In genomic region chr9:128901822-128902221, GRCh38 we compare ENCODE assay signal across 11 cellular contexts. TPM values are rescaled to one million over a fixed set of nuclear protein-coding genes. Genes with fewer than 3 reads are reported as not detected.
A peak's percentile ranks its signal among the peaks of the same experiment; 100 is the strongest.
DNase-seq lines count a peak whose midpoint lies in the region; ATAC-seq and TF ChIP-seq lines count a peak whose summit lies in the region.
"Had no signal": no experiment of that assay in that cellular context is flagged by ENCODE, and none has a peak within 500 bp of the region (broad histone marks: within the 10 kb centered on the region; RNA-seq: fewer than 3 reads in every experiment).

No MANE protein-coding gene starts in this region.

- H3K27me3 Mint-ChIP-seq in activated B cell treated with CpG ODN at 0.5 μM for 24 hours: no peaks in the 10 kb centered on the region

- no peak overlapping the region for H3K9ac ChIP-seq in liver (ENCODE audit: low read depth in 1 of 2, low read length in 2 of 2)

- peak overlapping the region; percentile 64 for H3K4me3 Mint-ChIP-seq in activated B cell treated with CpG ODN at 0.5 μM for 24 hours

- H3K4me3 ChIP-seq in heart left ventricle (peak overlapping the region in 1 of 12 donors; percentile 16), right cardiac atrium (ENCODE audit: low read length) (no peak overlapping the region), liver (ENCODE audit: low read depth in 1 of 3, low read length in 3 of 3) (no peak overlapping the region), vagina (no peak overlapping the region)
- H3K4me3 ChIP-seq: cardiac muscle cell had no signal

- CTCF ChIA-PET in activated B cell treated with CpG ODN at 0.5 μM for 24 hours (lab: Charles Lee): interaction anchor here (0.7 kb wide), 1 partner anchor 141 kb away, joined by 4 read pairs; no protein-coding TSS in a partner anchor

- intact Hi-C loops in heart left ventricle (cut with DNase I) (no loop called here), right cardiac atrium (cut with DNase I) (no loop called here), activated B cell treated with CpG ODN at 0.5 μM for 24 hours (cut with micrococcal nuclease) (loop anchor here (1.0 to 2.0 kb wide), 2 partner anchors 20 to 39 kb away; partner anchors contain the start of gene LRRC8A), vagina (cut with DNase I) (no loop called here)

- DNase-seq in heart left ventricle (no peak), right cardiac atrium (no peak), activated B cell treated with CpG ODN at 0.5 μM for 24 hours (no peak), vagina (ENCODE audit: extremely low spot score in 2 of 2) (no peak), AG08396 (ENCODE audit: low spot score) (no peak), DMS 273 treated with DMSO at 0.1 percent for 48 hours (lab: John Stamatoyannopoulos, UW) (no peak)
- DNase-seq: IMR-90, NCI-H524 had no signal

- H3K9me3 Mint-ChIP-seq in activated B cell treated with CpG ODN at 0.5 μM for 24 hours: no peaks in the 10 kb centered on the region

- POLR2A ChIA-PET in activated B cell treated with CpG ODN at 0.5 μM for 24 hours (lab: Charles Lee): interaction anchor here (0.6 to 1.4 kb wide), 3 partner anchors 8 to 115 kb away, joined by 3 to 4 read pairs (median 4); partner anchors contain the start of gene KYAT1

- H3K27me3 ChIP-seq in heart left ventricle (no peaks in the 10 kb centered on the region), right cardiac atrium (ENCODE audit: control insufficient read depth, insufficient read depth) (no peaks in the 10 kb centered on the region), liver (ENCODE audit: control insufficient read depth in 4 of 4, insufficient read depth in 4 of 4, low read length in 3 of 4) (no peaks in the 10 kb centered on the region), vagina (no peaks in the 10 kb centered on the region)
- H3K27me3 ChIP-seq: cardiac muscle cell had no signal

- WGBS in heart left ventricle, 4 donors: 81 to 95% (median 90%) methylated on average over 4 to 5 of the region's 5 CpGs
- 87% methylated on average over 5 of the region's 5 CpGs for WGBS in right cardiac atrium
- WGBS in liver: 91% methylated on average over 5 of the region's 5 CpGs

- TF ChIP-seq POLR2A in heart left ventricle (IDR thresholded peaks at IDR 0.05): no peak
- TF ChIP-seq POLR2A in vagina (IDR thresholded peaks at IDR 0.05): no peak

- H3K9me3 ChIP-seq in heart left ventricle (no peaks in the 10 kb centered on the region), right cardiac atrium (ENCODE audit: control insufficient read depth, low read length) (no peaks in the 10 kb centered on the region), liver (ENCODE audit: control insufficient read depth in 4 of 4, low read length in 3 of 4) (no peaks in the 10 kb centered on the region), vagina (no peaks in the 10 kb centered on the region)

- H3K4me1 ChIP-seq in heart left ventricle: peaks cover 4 to 70% (median 44%) of the 10 kb centered on the region in 12 donors
- peaks cover 14% of the 10 kb centered on the region for H3K4me1 ChIP-seq in right cardiac atrium (ENCODE audit: control insufficient read depth, insufficient read depth, low read length)
- peaks cover 0 to 14% (median 9%) of the 10 kb centered on the region in 4 donors for H3K4me1 ChIP-seq in liver (ENCODE audit: control insufficient read depth in 4 of 4, insufficient read depth in 4 of 4, low read length in 3 of 4)
- peaks cover 71% of the 10 kb centered on the region for H3K4me1 ChIP-seq in vagina

- H3K27ac ChIP-seq in heart left ventricle (peak overlapping the region; percentile 40 to 79 (median 71)), right cardiac atrium (ENCODE audit: low read length) (no peak overlapping the region), liver (ENCODE audit: low read depth in 1 of 2, low read length in 2 of 2) (peak overlapping the region; percentile 22 to 34), vagina (peak overlapping the region; percentile 94)
- H3K27ac ChIP-seq: cardiac muscle cell had no signal

- TF ChIP-seq CTCF in heart left ventricle (IDR thresholded peaks at IDR 0.05) (no peak), activated B cell treated with CpG ODN at 0.5 μM for 24 hours (IDR thresholded peaks at IDR 0.05) (no peak), liver (IDR thresholded peaks at IDR 0.05; ENCODE audit: low read depth, low read length, missing input control) (no peak), vagina (IDR thresholded peaks at IDR 0.05) (no peak)

- peaks cover 48% of the 10 kb centered on the region for H3K4me1 Mint-ChIP-seq in activated B cell treated with CpG ODN at 0.5 μM for 24 hours

- H3K36me3 ChIP-seq in heart left ventricle: peaks cover 0 to 26% (median 16%) of the 10 kb centered on the region in 9 donors
- H3K36me3 ChIP-seq in liver (ENCODE audit: control insufficient read depth in 4 of 4, insufficient read depth in 3 of 4, low read depth in 1 of 4, low read length in 3 of 4): peaks cover 0 to 13% (median 8%) of the 10 kb centered on the region in 4 donors
- H3K36me3 ChIP-seq in vagina: peaks cover 0 to 14% of the 10 kb centered on the region in 2 donors
- H3K36me3 ChIP-seq: cardiac muscle cell had no signal

- peak overlapping the region; percentile 95 for H3K27ac Mint-ChIP-seq in activated B cell treated with CpG ODN at 0.5 μM for 24 hours

- ATAC-seq in heart left ventricle: no peak
- no peak for ATAC-seq in right cardiac atrium
- ATAC-seq in activated B cell treated with CpG ODN at 0.5 μM for 24 hours (ENCODE audit: low read depth): no peak
- no peak for ATAC-seq in SK-N-SH treated with all-trans-retinoic acid at 6 μM for 48 hours

- H3K36me3 Mint-ChIP-seq in activated B cell treated with CpG ODN at 0.5 μM for 24 hours (ENCODE audit: low read depth): peaks cover 6% of the 10 kb centered on the region

- TF ChIP-seq RAD21 in liver (IDR thresholded peaks at IDR 0.05): no peak

TF ChIP-seq in liver, 16 proteins besides CTCF, POLR2A, EP300 and RAD21 (continues in another document):
- TF ChIP-seq NR2F2 (IDR thresholded peaks at IDR 0.05) (no peak), HNF4G (IDR thresholded peaks at IDR 0.05) (no peak), TAF1 (conservative IDR thresholded peaks at IDR 0.05) (no peak), SP1 (IDR thresholded peaks at IDR 0.05) (no peak), FOXA2 (IDR thresholded peaks at IDR 0.05) (no peak)

TF ChIP-seq in SK-N-SH treated with all-trans-retinoic acid at 6 μM for 48 hours, 23 proteins besides CTCF, POLR2A, EP300 and RAD21 (continues in another document):
- TF ChIP-seq CSRNP3 (CRISPR knock-in tag; IDR thresholded peaks at IDR 0.05) (no peak), ZC3H10 (CRISPR knock-in tag; IDR thresholded peaks at IDR 0.05) (no peak)

RNA-seq across cellular contexts. Expression of gene PHYHD1, which starts 19.0 kb away (rescaled TPM):
- 10 to 100 TPM; 14.0 to 49.0 (median 27.3) TPM for total RNA-seq in heart left ventricle
- 10 to 100 TPM; 24.2 to 41.5 TPM for polyA plus RNA-seq in heart left ventricle
- total RNA-seq in right cardiac atrium: 10 to 100 TPM; 30.4 to 64.4 (median 38.0) TPM
- 57.8 TPM for polyA plus RNA-seq in right cardiac atrium
- total RNA-seq in activated B cell treated with CpG ODN at 0.5 μM for 24 hours: 0.86 and 1.0 TPM in 2 replicates
- 10 to 100 TPM in 1 of 2 donors, 1 to 10 TPM in 1; 9.2 to 28.4 TPM for total RNA-seq in liver
- polyA plus RNA-seq in liver: 10 to 100 TPM; 34.2 to 72.8 TPM
- 23.6 TPM for total RNA-seq in vagina

RNA-seq across cellular contexts. Expression of gene LRRC8A, which starts 19.9 kb away (rescaled TPM):
- 10 to 100 TPM; 16.2 to 76.4 (median 28.8) TPM for total RNA-seq in heart left ventricle
- 10 to 100 TPM; 15.8 to 62.3 TPM for polyA plus RNA-seq in heart left ventricle
- total RNA-seq in right cardiac atrium: 10 to 100 TPM; 22.5 to 49.8 (median 26.3) TPM
- polyA plus RNA-seq in right cardiac atrium: 28.3 TPM
- total RNA-seq in activated B cell treated with CpG ODN at 0.5 μM for 24 hours: 9.0 and 10.4 TPM in 2 replicates
- 10 to 100 TPM; 15.8 to 22.8 TPM for total RNA-seq in liver
- polyA plus RNA-seq in liver: 10 to 100 TPM; 14.6 to 19.9 TPM
- total RNA-seq in vagina: 110 TPM

RNA-seq across cellular contexts. Expression of gene KYAT1, which starts 20.1 kb away (rescaled TPM):
- 10 to 100 TPM in 7 of 9 donors, 1 to 10 TPM in 2; 9.5 to 16.7 (median 13.4) TPM for total RNA-seq in heart left ventricle
- 10 to 100 TPM; 11.5 to 12.6 TPM for polyA plus RNA-seq in heart left ventricle
- 10 to 100 TPM; 10.1 to 18.0 (median 14.0) TPM for total RNA-seq in right cardiac atrium
- 14.7 TPM for polyA plus RNA-seq in right cardiac atrium
- total RNA-seq in activated B cell treated with CpG ODN at 0.5 μM for 24 hours: 2.0 and 4.3 TPM in 2 replicates
- total RNA-seq in liver: 1 to 10 TPM; 6.9 to 8.1 TPM
- polyA plus RNA-seq in liver: 1 to 10 TPM; 3.8 to 8.0 TPM
- 11.0 TPM for total RNA-seq in vagina

RNA-seq across cellular contexts. Expression of gene DOLK, which starts 45.6 kb away (rescaled TPM):
- total RNA-seq in heart left ventricle: 10 to 100 TPM in 6 of 9 donors, 1 to 10 TPM in 3; 8.2 to 14.8 (median 10.6) TPM
- polyA plus RNA-seq in heart left ventricle: 10 to 100 TPM in 1 of 2 donors, 1 to 10 TPM in 1; 7.8 to 15.6 TPM
- 10 to 100 TPM; 10.0 to 11.8 (median 11.2) TPM for total RNA-seq in right cardiac atrium
- polyA plus RNA-seq in right cardiac atrium: 9.6 TPM
- total RNA-seq in activated B cell treated with CpG ODN at 0.5 μM for 24 hours: 9.0 and 10.3 TPM in 2 replicates
- total RNA-seq in liver: 10 to 100 TPM; 10.0 to 13.4 TPM
- 10 to 100 TPM in 1 of 2 donors, 1 to 10 TPM in 1; 9.5 to 15.3 TPM for polyA plus RNA-seq in liver
- 8.1 TPM for total RNA-seq in vagina

RNA-seq across cellular contexts. Expression of gene NUP188, which starts 45.7 kb away (rescaled TPM):
- 10 to 100 TPM; 15.1 to 30.4 (median 22.6) TPM for total RNA-seq in heart left ventricle
- polyA plus RNA-seq in heart left ventricle: 10 to 100 TPM; 10.6 to 35.1 TPM
- 10 to 100 TPM; 16.1 to 24.6 (median 17.8) TPM for total RNA-seq in right cardiac atrium
- 9.8 TPM for polyA plus RNA-seq in right cardiac atrium
- 76.9 and 103 TPM in 2 replicates for total RNA-seq in activated B cell treated with CpG ODN at 0.5 μM for 24 hours
- total RNA-seq in liver: 10 to 100 TPM; 31.4 to 34.7 TPM
- polyA plus RNA-seq in liver: 1 to 10 TPM; 6.9 to 7.0 TPM
- total RNA-seq in vagina: 69.0 TPM
